10 cellular contexts compared by ENCODE assay signal in the genomic region with DNA sequence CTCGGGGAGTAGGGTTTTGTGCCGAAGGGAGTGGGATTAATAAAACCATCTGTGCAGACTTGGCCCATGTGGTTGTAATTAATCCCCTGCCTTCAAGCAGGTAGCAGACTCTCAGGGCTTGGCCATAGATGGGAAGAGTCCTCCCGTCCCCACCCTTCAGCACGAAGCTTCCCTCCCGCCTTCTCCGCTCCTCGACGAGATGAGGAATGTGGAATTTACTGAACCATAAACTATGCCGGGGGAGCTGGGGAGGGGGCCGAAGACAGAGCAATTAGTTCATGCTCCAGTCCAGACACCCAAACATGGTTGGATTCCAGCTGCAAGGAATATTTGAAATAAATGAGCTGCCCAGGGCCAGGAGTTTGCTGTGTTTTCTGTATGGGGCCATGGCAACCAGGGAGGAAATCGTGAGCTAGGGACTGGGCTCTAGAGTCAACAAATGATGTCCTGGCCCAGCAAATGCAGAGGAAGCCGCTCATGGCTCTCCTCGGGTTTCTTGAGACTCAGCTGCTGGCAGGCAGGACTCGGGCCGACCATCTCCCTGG.
DNase-seq lines count a peak whose midpoint lies in the region; ATAC-seq and TF ChIP-seq lines count a peak whose summit lies in the region.
"Had no signal": no experiment of that assay in that cellular context is flagged by ENCODE, and none has a peak within 500 bp of the region (broad histone marks: within the 10 kb centered on the region; RNA-seq: fewer than 3 reads in every experiment).

No MANE protein-coding gene starts in this region.

- H3K4me1 Mint-ChIP-seq in CD8-positive, alpha-beta T cell (ENCODE audit: low read depth), result peaks cover 5% of the 10 kb centered on the region
- H3K4me1 Mint-ChIP-seq in naive thymus-derived CD8-positive, alpha-beta T cell, result peaks cover 8 to 20% (median 10%) of the 10 kb centered on the region in 4 donors

- H3K4me3 ChIP-seq in kidney epithelial cell (ENCODE audit: low read depth, low read length) (no peak overlapping the region), skeletal muscle cell (ENCODE audit: low read depth, low read length) (no peak overlapping the region)
- H3K4me3 ChIP-seq in CD8-positive, alpha-beta T cell (ENCODE audit: low read depth, low read length), result no peak overlapping the region
- H3K4me3 ChIP-seq: SJCRH30 had no signal

- CTCF ChIA-PET in CD8-positive, alpha-beta T cell (lab: Charles Lee), result no interaction called here

- no peaks in the 10 kb centered on the region for H3K36me3 ChIP-seq in kidney epithelial cell (ENCODE audit: control insufficient read depth, insufficient read depth, low read length)
- H3K36me3 ChIP-seq in CD8-positive, alpha-beta T cell (ENCODE audit: insufficient read depth, low read length), result no peaks in the 10 kb centered on the region
- H3K36me3 ChIP-seq: SJCRH30 had no signal

- no peak overlapping the region for H3K4me3 Mint-ChIP-seq in CD8-positive, alpha-beta T cell
- H3K4me3 Mint-ChIP-seq in naive thymus-derived CD8-positive, alpha-beta T cell, result no peak overlapping the region

- peaks cover 11% of the 10 kb centered on the region for H3K4me1 ChIP-seq in CD8-positive, alpha-beta T cell (ENCODE audit: insufficient read depth, low read length)
- H3K4me1 ChIP-seq: SJCRH30 had no signal

- H3K27me3 Mint-ChIP-seq in CD8-positive, alpha-beta T cell (ENCODE audit: low read depth), result no peaks in the 10 kb centered on the region
- peaks cover 0 to 12% (median 4%) of the 10 kb centered on the region in 5 donors for H3K27me3 Mint-ChIP-seq in naive thymus-derived CD8-positive, alpha-beta T cell

- H3K27ac Mint-ChIP-seq in CD8-positive, alpha-beta T cell, result no peak overlapping the region
- H3K27ac Mint-ChIP-seq in naive thymus-derived CD8-positive, alpha-beta T cell, result no peak overlapping the region
- H3K27ac Mint-ChIP-seq: activated T-helper 2 cell treated with anti-CD3 and anti-CD28 coated beads, Interferon-gamma antibody, Interleukin-2, Interleukin-4, amounts not matched to agents 10 μg/mL and 5 μg/mL and 100 μg/mL, durations not matched to agents 14 hours and 24 hours and 36 hours had no signal

- intact Hi-C loops in CD8-positive, alpha-beta T cell (cut with DNase I, micrococcal nuclease), result no loop called here

- DNase-seq in GM04503 (ENCODE audit: low read depth) (peak; percentile 34), caudate nucleus (lab: John Stamatoyannopoulos, UW) (no peak), kidney epithelial cell (ENCODE audit: low read depth) (peak; percentile 80), skeletal muscle cell (ENCODE audit: low read depth) (peak; percentile 25), NCI-H187 (lab: John Stamatoyannopoulos, UW) (no peak), NCI-H446 (lab: John Stamatoyannopoulos, UW) (no peak)
- no peak for DNase-seq in CD8-positive, alpha-beta T cell
- DNase-seq in naive thymus-derived CD8-positive, alpha-beta T cell, result no peak
- DNase-seq: SJCRH30 had no signal

- H3K9me3 ChIP-seq in CD8-positive, alpha-beta T cell (ENCODE audit: low read length), result no peaks in the 10 kb centered on the region
- H3K9me3 ChIP-seq: SJCRH30 had no signal

- H3K9me3 Mint-ChIP-seq in CD8-positive, alpha-beta T cell, result no peaks in the 10 kb centered on the region
- H3K9me3 Mint-ChIP-seq in naive thymus-derived CD8-positive, alpha-beta T cell, result no peaks in the 10 kb centered on the region
- H3K9me3 Mint-ChIP-seq: activated T-helper 2 cell treated with anti-CD3 and anti-CD28 coated beads, Interferon-gamma antibody, Interleukin-2, Interleukin-4, amounts not matched to agents 10 μg/mL and 5 μg/mL and 100 μg/mL, durations not matched to agents 14 hours and 24 hours and 36 hours had no signal

- peak overlapping the region; percentile 40 for H3K27ac ChIP-seq in caudate nucleus (ENCODE audit: low read depth, low read length)
- H3K27ac ChIP-seq in CD8-positive, alpha-beta T cell (ENCODE audit: low read depth, low read length), result no peak overlapping the region
- H3K27ac ChIP-seq: SJCRH30 had no signal

- no peaks in the 10 kb centered on the region for H3K36me3 Mint-ChIP-seq in CD8-positive, alpha-beta T cell
- no peaks in the 10 kb centered on the region for H3K36me3 Mint-ChIP-seq in naive thymus-derived CD8-positive, alpha-beta T cell

- no peak for TF ChIP-seq CTCF in kidney epithelial cell (IDR thresholded peaks at IDR 0.05; ENCODE audit: insufficient read depth, low read length, poor library complexity, severe bottlenecking)
- TF ChIP-seq CTCF in CD8-positive, alpha-beta T cell (IDR thresholded peaks at IDR 0.05), result no peak

- no peak for ATAC-seq in CD8-positive, alpha-beta T cell
- no peak for ATAC-seq in naive thymus-derived CD8-positive, alpha-beta T cell

- no peaks in the 10 kb centered on the region for H3K27me3 ChIP-seq in kidney epithelial cell (ENCODE audit: control insufficient read depth, insufficient read depth, low read length)
- no peaks in the 10 kb centered on the region for H3K27me3 ChIP-seq in CD8-positive, alpha-beta T cell (ENCODE audit: insufficient read depth, low read length)

- POLR2A ChIA-PET in CD8-positive, alpha-beta T cell (lab: Charles Lee), result no interaction called here
- POLR2A ChIA-PET in naive thymus-derived CD8-positive, alpha-beta T cell (lab: Charles Lee), result no interaction called here

Comparison
In these comparisons a context has a peak if more than half of its experiments do, and no peak if none do; other contexts are left out.
1. DNase-seq: peak in GM04503 (single experiment), kidney epithelial cell (single experiment) and skeletal muscle cell (single experiment); none in caudate nucleus (0 of 61), NCI-H187 (0 of 2), CD8-positive, alpha-beta T cell (0 of 7), NCI-H446 (0 of 2) and naive thymus-derived CD8-positive, alpha-beta T cell (0 of 10).